Comparison of ENCODE assay signal across 1 cellular context in genomic region chr12:113440947-113441782, GRCh38.
TF ChIP-seq lines count a peak whose summit lies in the region.

No MANE protein-coding gene starts in this region.

TF ChIP-seq in K562, 482 proteins besides CTCF, POLR2A, EP300 and RAD21:
- TF ChIP-seq TRIM28 (IDR thresholded peaks at IDR 0.05) (no peak), ZFP36 (IDR thresholded peaks at IDR 0.05; ENCODE audit: low read depth, low read length, partially characterized antibody) (peak; percentile 81)
